Comparison of ENCODE assay signal across 2 cellular contexts in the genomic region with DNA sequence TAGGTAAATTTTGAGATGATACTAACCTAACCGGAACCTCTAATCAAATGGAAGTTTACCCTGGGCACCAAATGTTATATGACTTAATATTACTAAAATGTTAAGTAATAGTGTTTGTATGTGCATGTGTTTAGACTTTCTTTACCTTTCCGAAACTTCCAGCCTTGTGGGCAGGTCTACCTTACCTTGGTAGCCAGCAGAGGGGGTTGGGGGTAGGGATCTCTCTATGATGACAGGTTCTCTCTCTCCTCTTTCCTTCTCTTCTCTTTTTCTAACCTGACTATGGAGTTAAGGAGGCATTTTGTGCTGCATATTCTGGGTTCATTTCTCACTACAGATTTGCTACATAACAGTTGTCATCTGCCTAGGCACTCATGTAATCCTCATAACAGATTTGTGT.
TF ChIP-seq lines count a peak whose summit lies in the region.

No MANE protein-coding gene starts in this region.

TF ChIP-seq in IMR-90, 13 proteins besides CTCF, POLR2A, EP300 and RAD21:
- TF ChIP-seq NFE2L2 (IDR thresholded peaks at IDR 0.05; ENCODE audit: low read depth, low read length) = no peak
- no peak for TF ChIP-seq RFX5 (IDR thresholded peaks at IDR 0.05; ENCODE audit: low read depth, low read length)

TF ChIP-seq in H1, 55 proteins besides CTCF, POLR2A, EP300 and RAD21:
- TF ChIP-seq SUZ12 (IDR thresholded peaks at IDR 0.05; ENCODE audit: low read length) (no peak), TAF7 (optimal IDR thresholded peaks at IDR 0.05; ENCODE audit: borderline replicate concordance, low read depth, low read length) (no peak), KDM1A (IDR thresholded peaks at IDR 0.05; ENCODE audit: borderline replicate concordance, low read length) (no peak), ASH2L (IDR thresholded peaks at IDR 0.05; ENCODE audit: low read length) (no peak), CBX5 (IDR thresholded peaks at IDR 0.05; ENCODE audit: low read depth, low read length) (no peak), BRCA1 (IDR thresholded peaks at IDR 0.05; ENCODE audit: low read depth, low read length) (no peak), EGR1 (IDR thresholded peaks at IDR 0.05; ENCODE audit: borderline replicate concordance, low read depth, low read length) (no peak), POU5F1 (IDR thresholded peaks at IDR 0.05; ENCODE audit: low read depth, low read length) (no peak), JUN (IDR thresholded peaks at IDR 0.05; ENCODE audit: low read depth, low read length) (no peak), GABPA (IDR thresholded peaks at IDR 0.05; ENCODE audit: borderline replicate concordance, insufficient read depth, low read length) (no peak), NRF1 (IDR thresholded peaks at IDR 0.05; ENCODE audit: low read depth, low read length) (no peak), CTBP2 (IDR thresholded peaks at IDR 0.05; ENCODE audit: borderline replicate concordance, insufficient read depth, insufficient read length, low read length) (no peak), SP4 (IDR thresholded peaks at IDR 0.05; ENCODE audit: low read length) (no peak), HDAC6 (IDR thresholded peaks at IDR 0.05; ENCODE audit: low read depth, low read length) (no peak), RBBP5 (IDR thresholded peaks at IDR 0.05; ENCODE audit: borderline replicate concordance, low read depth, low read length) (no peak), RNF2 (IDR thresholded peaks at IDR 0.05; ENCODE audit: borderline replicate concordance, low read depth, low read length, missing control alignments, poor library complexity, severe bottlenecking) (no peak), SIN3A (conservative IDR thresholded peaks at IDR 0.05 in 1 of 2, IDR thresholded peaks at IDR 0.05 in 1 of 2; ENCODE audit: low read depth in 1 of 2, low read length in 2 of 2) (no peak), BCL11A (IDR thresholded peaks at IDR 0.05; ENCODE audit: low read depth in 2 of 2, low read length in 2 of 2) (no peak), BACH1 (IDR thresholded peaks at IDR 0.05; ENCODE audit: low read length) (no peak), SP2 (IDR thresholded peaks at IDR 0.05; ENCODE audit: low read length) (no peak)
